Comparison of ENCODE assay signal across 8 cellular contexts in genomic region chr9:129932303-129933151, GRCh38.
A peak's percentile ranks its signal among the peaks of the same experiment; 100 is the strongest.
DNase-seq lines count a peak whose midpoint lies in the region; ATAC-seq and TF ChIP-seq lines count a peak whose summit lies in the region.

No MANE protein-coding gene starts in this region.

- intact Hi-C loops in dorsolateral prefrontal cortex (cut with DNase I) = loop anchor here in 1 of 2 donors (5.0 kb wide), 1 partner anchor 110 kb away; the partner anchor contains the start of gene FNBP1

- peak overlapping the region; percentile 79 for H2AFZ ChIP-seq in osteoblast (ENCODE audit: low read length)

- H3K4me2 ChIP-seq in osteoblast (ENCODE audit: insufficient read depth, low read length) = peak overlapping the region; percentile 75

- ATAC-seq in GM21786 (IDR thresholded peaks at IDR 0.05; ENCODE audit: unreplicated experiment) = no peak

- H3K4me3 ChIP-seq in dorsolateral prefrontal cortex = peak overlapping the region in 11 of 59 donors; percentile 0 to 38 (median 10)
- H3K4me3 ChIP-seq in osteoblast (ENCODE audit: insufficient read depth, low read length) = peak overlapping the region; percentile 55

- peaks cover 17% of the 10 kb centered on the region for H3K4me1 ChIP-seq in osteoblast (ENCODE audit: insufficient read depth, low read length)

- no peaks in the 10 kb centered on the region for H3K9me3 ChIP-seq in osteoblast (ENCODE audit: low read depth, low read length)

- H3K36me3 ChIP-seq in osteoblast (ENCODE audit: insufficient read depth, low read length) = no peaks in the 10 kb centered on the region

- no peaks in the 10 kb centered on the region for H4K20me1 ChIP-seq in osteoblast (ENCODE audit: insufficient read depth, low read length)

- H3K27ac ChIP-seq in dorsolateral prefrontal cortex (peak overlapping the region; percentile 38 to 96 (median 88)), osteoblast (ENCODE audit: low read depth, low read length) (peak overlapping the region; percentile 61)

- DNase-seq in COLO829 (ENCODE audit: low spot score) = peak; percentile 63
- DNase-seq in NCI-H524 treated with DMSO at 0.1 percent for 48 hours (lab: John Stamatoyannopoulos, UW) = peak; percentile 53
- peak in 1 of 10 donors; percentile 77 for DNase-seq in dorsolateral prefrontal cortex
- no peak for DNase-seq in osteoblast (ENCODE audit: insufficient read length, low spot score, missing footprints)
- no peak for DNase-seq in activated effector memory CD4-positive, alpha-beta T cell treated with Interleukin-2 at 50 U/mL for 16 hours
- DNase-seq in DMS79 (lab: John Stamatoyannopoulos, UW) = no peak
- DNase-seq in NCI-H187 treated with DMSO at 0.1 percent for 48 hours (lab: John Stamatoyannopoulos, UW) = no peak

- TF ChIP-seq CTCF in dorsolateral prefrontal cortex (IDR thresholded peaks at IDR 0.05 in 54 of 56, conservative IDR thresholded peaks at IDR 0.05 in 2 of 56; ENCODE audit: low read depth in 1 of 56, partially characterized antibody in 56 of 56) = no peak
- TF ChIP-seq CTCF in osteoblast (IDR thresholded peaks at IDR 0.05; ENCODE audit: extremely low read depth, low read depth, low read length) = no peak

- H3K27me3 ChIP-seq in dorsolateral prefrontal cortex (no peaks in the 10 kb centered on the region), osteoblast (ENCODE audit: insufficient read depth, low read length) (no peaks in the 10 kb centered on the region)

- H3K79me2 ChIP-seq in osteoblast (ENCODE audit: insufficient read depth, low read length) = no peaks in the 10 kb centered on the region

Comparison
In these comparisons a context has a peak if more than half of its experiments do, and no peak if none do; other contexts are left out.
1. DNase-seq: peak in COLO829 (single experiment) and NCI-H524 treated with DMSO at 0.1 percent for 48 hours (single experiment); none in osteoblast (single experiment), activated effector memory CD4-positive, alpha-beta T cell treated with Interleukin-2 at 50 U/mL for 16 hours (single experiment), DMS79 (single experiment) and NCI-H187 treated with DMSO at 0.1 percent for 48 hours (single experiment).